16 cellular contexts compared by ENCODE assay signal in the genomic region with DNA sequence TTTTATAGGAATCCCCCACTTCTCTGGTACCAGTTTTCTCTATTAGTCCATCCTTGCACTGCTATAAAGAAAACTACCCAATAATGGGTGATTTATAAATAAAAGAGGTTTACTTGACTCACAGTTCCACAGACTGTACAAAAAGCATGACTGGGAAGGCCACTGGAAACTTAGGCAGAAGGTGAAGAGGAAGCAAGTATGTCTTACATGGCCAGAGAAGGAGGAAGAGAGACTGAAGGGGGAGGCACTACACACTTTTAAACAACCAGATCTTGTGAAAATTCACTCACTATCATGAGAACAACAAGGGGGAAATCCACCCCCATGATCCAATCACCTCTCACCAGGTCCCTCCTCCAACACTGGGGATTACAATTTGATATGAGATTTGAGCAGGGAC.
"Had no signal": no experiment of that assay in that cellular context is flagged by ENCODE, and none has a peak within 500 bp of the region (broad histone marks: within the 10 kb centered on the region; RNA-seq: fewer than 3 reads in every experiment).

No MANE protein-coding gene starts in this region.

- DNase-seq: colonic mucosa; effector CD4-positive, alpha-beta T cell; endodermal cell; heart right ventricle; hypothalamus; kidney glomerular epithelial cell; occipital lobe; pancreas; right cardiac atrium; small intestine; stimulated activated CD4-positive, alpha-beta T cell treated with anti-CD3 and anti-CD28 coated beads, Interleukin-12 subunit alpha, Interleukin-12 subunit beta, amount 100 ng/mL, for 4 hours; stimulated activated naive CD8-positive, alpha-beta T cell treated with anti-CD3 and anti-CD28 coated beads, Interleukin-15, Interleukin-2, amounts not matched to agents 100 U/mL and 50 U/mL, for 24 hours; thyroid gland had no signal

- H3K36me3 Mint-ChIP-seq: type B pancreatic cell had no signal

- H3K4me3 Mint-ChIP-seq: endodermal cell, nephron, type B pancreatic cell had no signal

- H3K4me1 Mint-ChIP-seq: nephron had no signal

- H3K27ac Mint-ChIP-seq: endodermal cell, nephron, progenitor cell of endocrine pancreas, type B pancreatic cell had no signal

- ATAC-seq: heart right ventricle; pancreas; right cardiac atrium; stimulated activated naive CD8-positive, alpha-beta T cell treated with anti-CD3 and anti-CD28 coated beads, Interleukin-15, Interleukin-2, amounts not matched to agents 100 U/mL and 50 U/mL, for 24 hours had no signal
